In genomic region chr2:143026411-143027054, GRCh38 we compare ENCODE assay signal across 13 cellular contexts.
A peak's percentile ranks its signal among the peaks of the same experiment; 100 is the strongest.
DNase-seq lines count a peak whose midpoint lies in the region; ATAC-seq, FAIRE-seq and TF ChIP-seq lines count a peak whose summit lies in the region.
"Had no signal": no experiment of that assay in that cellular context is flagged by ENCODE, and none has a peak within 500 bp of the region (broad histone marks: within the 10 kb centered on the region; RNA-seq: fewer than 3 reads in every experiment).

No MANE protein-coding gene starts in this region.

- no peaks in the 10 kb centered on the region for H3K9me1 ChIP-seq in keratinocyte (ENCODE audit: control insufficient read depth, extremely low read depth, insufficient read depth, low read length)

- H3K4me3 ChIP-seq in HUES6 (ENCODE audit: low read depth, low read length) = peak overlapping the region; percentile 59
- H3K4me3 ChIP-seq in endodermal cell (ENCODE audit: low read length) = peak overlapping the region; percentile 63
- no peak overlapping the region for H3K4me3 ChIP-seq in keratinocyte (ENCODE audit: control insufficient read depth in 2 of 3, extremely low read depth in 1 of 3, insufficient read depth in 2 of 3, low read depth in 1 of 3, low read length in 3 of 3)
- no peak overlapping the region for H3K4me3 ChIP-seq in esophagus muscularis mucosa

- H3K4me1 ChIP-seq in HUES6 (ENCODE audit: control insufficient read depth, insufficient read depth, low read length) (0 out of 2 replicates have a peak, but pooled peaks cover 5% of the 10 kb centered on the region), endodermal cell (ENCODE audit: control insufficient read depth, insufficient read depth, low read length) (no peaks in the 10 kb centered on the region), keratinocyte (ENCODE audit: control insufficient read depth, extremely low read depth, insufficient read depth, low read length) (no peaks in the 10 kb centered on the region), esophagus muscularis mucosa (peaks cover 0 to 8% (median 3%) of the 10 kb centered on the region in 4 donors)

- DNase-seq in endodermal cell (peak; percentile 82), keratinocyte (ENCODE audit: low read depth, low spot score) (no peak), putamen (ENCODE audit: low spot score) (peak; percentile 3), esophagus muscularis mucosa (ENCODE audit: extremely low spot score) (no peak), T-helper 9 cell (no peak)
- no peak for DNase-seq in activated effector memory CD4-positive, alpha-beta T cell treated with anti-CD3 and anti-CD28 coated beads, Interleukin-2, amount 50 U/mL, for 16 hours
- DNase-seq: activated CD4-positive, CD25-positive, alpha-beta regulatory T cell; activated T-cell treated with anti-CD3 and anti-CD28 coated beads, Interleukin-2, amount 50 U/mL, for 1 hour; DMS53; hippocampal formation; NK-92 treated with Interleukin-12 subunit alpha and Interleukin-12 subunit beta, amount 100 ng/mL, for 24 hours had no signal

- H3K36me3 Mint-ChIP-seq in endodermal cell (ENCODE audit: low read depth) = no peaks in the 10 kb centered on the region

- peak overlapping the region; percentile 53 for H3K4me3 Mint-ChIP-seq in endodermal cell

- peaks cover 21% of the 10 kb centered on the region for H3K27me3 Mint-ChIP-seq in endodermal cell (ENCODE audit: insufficient read depth)

- no peaks in the 10 kb centered on the region for H4K20me1 ChIP-seq in keratinocyte (ENCODE audit: control insufficient read depth, extremely low read depth, insufficient read depth, low read length)

- H3K9ac ChIP-seq in HUES6 (ENCODE audit: low read length) (no peak overlapping the region), endodermal cell (ENCODE audit: extremely low read depth, low read length, poor library complexity, severe bottlenecking) (no peak overlapping the region), keratinocyte (ENCODE audit: control insufficient read depth, extremely low read depth, insufficient read depth, low read length) (no peak overlapping the region)

- H3K27me3 ChIP-seq in HUES6 (ENCODE audit: control insufficient read depth, insufficient read depth, low read length) (peaks cover 13% of the 10 kb centered on the region), endodermal cell (ENCODE audit: control insufficient read depth, insufficient read depth, low read length, poor library complexity, severe bottlenecking) (no peaks in the 10 kb centered on the region), keratinocyte (ENCODE audit: control insufficient read depth, extremely low read depth, insufficient read depth, low read length) (peaks cover 9% of the 10 kb centered on the region), esophagus muscularis mucosa (peaks cover 0 to 9% (median 0%) of the 10 kb centered on the region in 4 donors)

- no peak for TF ChIP-seq EP300 in esophagus muscularis mucosa (IDR thresholded peaks at IDR 0.05)

- no peaks in the 10 kb centered on the region for H3K9me3 Mint-ChIP-seq in endodermal cell

- H3K27ac Mint-ChIP-seq in endodermal cell = no peak overlapping the region

- H3K4me1 Mint-ChIP-seq in endodermal cell = peaks cover 11% of the 10 kb centered on the region

- H3K27ac ChIP-seq in HUES6 (ENCODE audit: low read depth, low read length) (no peak overlapping the region), endodermal cell (ENCODE audit: low read depth, low read length) (no peak overlapping the region), keratinocyte (ENCODE audit: control insufficient read depth, insufficient read depth, low read length) (no peak overlapping the region), esophagus muscularis mucosa (replicated peaks in 1 of 4) (no peak overlapping the region)

- no peaks in the 10 kb centered on the region for H3K79me2 ChIP-seq in keratinocyte (ENCODE audit: control insufficient read depth, insufficient read depth, low read length)

- peak overlapping the region; percentile 40 for H2AFZ ChIP-seq in keratinocyte (ENCODE audit: control insufficient read depth, low read length)

- WGBS in endodermal cell (ENCODE audit: insufficient coverage in 1 of 2, insufficient read length in 1 of 2), 2 experiments = 42 to 55% methylated on average over 16 to 28 of the region's 28 CpGs
- WGBS in esophagus muscularis mucosa = 29% methylated on average over 25 of the region's 28 CpGs

- H3K9me3 ChIP-seq in HUES6 (ENCODE audit: control insufficient read depth, insufficient read depth, low read depth, low read length) (no peaks in the 10 kb centered on the region), endodermal cell (ENCODE audit: control insufficient read depth, low read length) (no peaks in the 10 kb centered on the region), keratinocyte (ENCODE audit: control insufficient read depth, low read depth, low read length) (no peaks in the 10 kb centered on the region), esophagus muscularis mucosa (no peaks in the 10 kb centered on the region)

- dilution Hi-C loops in keratinocyte (cut with MboI; ENCODE audit: extremely low pct_ligation_motif_present, low sequenced_read_pairs) = no loop called here

- ATAC-seq in HG03342 (IDR thresholded peaks at IDR 0.05; ENCODE audit: unreplicated experiment) = no peak

- peak overlapping the region; percentile 16 for H3K4me2 ChIP-seq in keratinocyte (ENCODE audit: control insufficient read depth, extremely low read depth, insufficient read depth, low read depth, low read length)

- no peak for TF ChIP-seq POLR2A in esophagus muscularis mucosa (IDR thresholded peaks at IDR 0.05; ENCODE audit: low read depth)

- TF ChIP-seq CTCF in endodermal cell (conservative IDR thresholded peaks at IDR 0.05) (no peak), keratinocyte (optimal IDR thresholded peaks at IDR 0.05 in 1 of 3, IDR thresholded peaks at IDR 0.05 in 1 of 3, conservative IDR thresholded peaks at IDR 0.05 in 1 of 3; ENCODE audit: extremely low read depth in 1 of 3, insufficient read depth in 2 of 3, low read length in 3 of 3) (no peak), esophagus muscularis mucosa (IDR thresholded peaks at IDR 0.05) (no peak)

- intact Hi-C loops in esophagus muscularis mucosa (cut with DNase I) = no loop called here

- H3K36me3 ChIP-seq in HUES6 (ENCODE audit: control insufficient read depth, insufficient read depth, low read length) (no peaks in the 10 kb centered on the region), endodermal cell (ENCODE audit: control insufficient read depth, insufficient read depth, low read length) (no peaks in the 10 kb centered on the region), keratinocyte (ENCODE audit: control insufficient read depth in 2 of 2, extremely low read depth in 1 of 2, insufficient read depth in 2 of 2, low read length in 2 of 2) (no peaks in the 10 kb centered on the region), esophagus muscularis mucosa (no peaks in the 10 kb centered on the region)

- no peak for FAIRE-seq in keratinocyte (lab: Jason Lieb, UNC)

Comparison
In these comparisons a context has a peak if more than half of its experiments do, and no peak if none do; other contexts are left out.
1. H3K4me3 ChIP-seq: peak in HUES6 (single experiment) and endodermal cell (single experiment); none in keratinocyte (0 of 3) and esophagus muscularis mucosa (0 of 4).
2. DNase-seq: peak in endodermal cell (single experiment) and putamen (single experiment); none in keratinocyte (single experiment), activated effector memory CD4-positive, alpha-beta T cell treated with anti-CD3 and anti-CD28 coated beads, Interleukin-2, amount 50 U/mL, for 16 hours (single experiment), esophagus muscularis mucosa (single experiment) and T-helper 9 cell (single experiment).